In genomic region chr20:63158352-63158751, GRCh38 we compare ENCODE assay signal across 32 cellular contexts.
"Had no signal": no experiment of that assay in that cellular context is flagged by ENCODE, and none has a peak within 500 bp of the region (broad histone marks: within the 10 kb centered on the region; RNA-seq: fewer than 3 reads in every experiment).

No MANE protein-coding gene starts in this region.

- DNase-seq: activated B cell treated with CpG ODN at 0.5 μM for 24 hours; activated CD4-positive, alpha-beta T cell treated with anti-CD3 and anti-CD28 coated beads for 48 hours; activated CD4-positive, alpha-beta T cell treated with anti-CD3 and anti-CD28 coated beads, Interleukin-2, amount 50 U/mL, for 1 hour; activated CD4-positive, alpha-beta T cell treated with anti-CD3 and anti-CD28 coated beads, Interleukin-2, amount 50 U/mL, for 48 hours; activated CD8-positive, alpha-beta memory T cell treated with anti-CD3 and anti-CD28 coated beads for 24 hours; activated CD8-positive, alpha-beta T cell treated with anti-CD3 and anti-CD28 coated beads for 36 hours; activated effector memory CD4-positive, alpha-beta T cell treated with Interleukin-2 at 50 U/mL for 16 hours; activated gamma-delta T cell treated with Interleukin-2 at 50 U/mL for 16 hours; activated naive CD4-positive, alpha-beta T cell treated with anti-CD3 and anti-CD28 coated beads, Interleukin-2, amount 50 U/mL, for 16 hours; activated naive CD4-positive, alpha-beta T cell treated with Interleukin-2 at 50 U/mL for 16 hours; activated T-cell treated with anti-CD3 and anti-CD28 coated beads, Interleukin-2, amount 50 U/mL, for 4 hours; amniotic stem cell; central memory CD4-positive, alpha-beta T cell; cerebellar nuclear complex; cortex of kidney; dermis blood vessel endothelial cell; effector CD4-positive, alpha-beta T cell; effector memory CD8-positive, alpha-beta T cell; erythroblast; foreskin keratinocyte; gastrocnemius medialis; T-helper 1 cell; T-helper 17 cell; T1000; WERI-Rb-1 had no signal

- H3K4me3 ChIP-seq: ascending aorta, breast epithelium, cardiac muscle cell, esophagus muscularis mucosa, gastrocnemius medialis, heart left ventricle had no signal

- ATAC-seq: activated CD4-positive, CD25-positive, alpha-beta regulatory T cell treated with anti-CD3 and anti-CD28 coated beads, Interleukin-2, amount 50 U/mL, for 24 hours; activated CD8-positive, alpha-beta T cell treated with anti-CD3 and anti-CD28 coated beads for 36 hours; activated T-cell treated with anti-CD3 and anti-CD28 coated beads, Interleukin-2, amount 50 U/mL, for 4 hours; activated T-helper 17 cell treated with anti-CD3 and anti-CD28 coated beads, Interleukin-2, amount 50 U/mL, for 72 hours; effector memory CD8-positive, alpha-beta T cell; foreskin keratinocyte; gastrocnemius medialis; heart left ventricle; T-helper 17 cell had no signal

- H3K36me3 ChIP-seq: ascending aorta, breast epithelium, cardiac muscle cell, esophagus muscularis mucosa, gastrocnemius medialis, heart left ventricle, WERI-Rb-1 had no signal

- H3K4me1 ChIP-seq: ascending aorta, breast epithelium, esophagus muscularis mucosa, foreskin keratinocyte, heart left ventricle had no signal

- H3K27me3 ChIP-seq: ascending aorta had no signal

- H3K27ac ChIP-seq: ascending aorta, breast epithelium, cardiac muscle cell, esophagus muscularis mucosa, foreskin keratinocyte, gastrocnemius medialis, heart left ventricle, WERI-Rb-1 had no signal

- H3K9me3 ChIP-seq: ascending aorta, breast epithelium, esophagus muscularis mucosa, gastrocnemius medialis, heart left ventricle had no signal
